In the genomic region with DNA sequence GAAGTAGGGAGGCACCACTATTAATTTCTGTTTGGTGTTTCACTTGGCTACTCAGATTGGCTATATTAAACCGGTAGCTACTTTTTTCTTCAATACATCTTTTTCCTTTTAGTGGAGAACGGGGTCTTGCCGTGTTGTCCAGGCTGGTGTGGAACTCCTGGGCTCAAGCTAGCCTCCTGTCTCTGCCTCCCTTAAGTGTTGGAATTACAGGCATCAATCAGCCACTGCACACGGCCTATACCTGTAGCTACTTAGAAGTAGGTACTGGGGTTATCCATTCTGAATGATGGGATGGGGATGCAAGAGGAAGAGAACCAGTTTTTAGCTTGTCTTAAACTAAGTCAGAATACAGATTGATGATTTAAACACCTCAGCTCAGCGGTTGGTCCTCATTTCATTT, we compare ENCODE assay signal across 1 cellular context.
TF ChIP-seq lines count a peak whose summit lies in the region.

No MANE protein-coding gene starts in this region.

TF ChIP-seq in HEK293, 187 proteins besides CTCF, POLR2A, EP300 and RAD21 (continued from another document):
- no peak for TF ChIP-seq ZBTB6 (tag by site-specific recombination; IDR thresholded peaks at IDR 0.05)
